Comparison of ENCODE assay signal across 23 cellular contexts in genomic region chr7:108845960-108846359, GRCh38.
DNase-seq lines count a peak whose midpoint lies in the region; ATAC-seq, FAIRE-seq and TF ChIP-seq lines count a peak whose summit lies in the region.
"Had no signal": no experiment of that assay in that cellular context is flagged by ENCODE, and none has a peak within 500 bp of the region (broad histone marks: within the 10 kb centered on the region; RNA-seq: fewer than 3 reads in every experiment).

No MANE protein-coding gene starts in this region.

- H2BK20ac ChIP-seq in H1 (ENCODE audit: low read length) = no peak overlapping the region

- CTCF ChIA-PET in SK-N-SH (lab: Yijun Ruan, JAX) (interaction anchor here (1.6 kb wide), 1 partner anchor 12 kb away, joined by 6 read pairs; no protein-coding TSS in a partner anchor), H1 (lab: Charles Lee; ENCODE audit: partially characterized antibody) (interaction anchor here (2.1 kb wide), 1 partner anchor 21 kb away, joined by 5 read pairs; no protein-coding TSS in a partner anchor)

- H3K4ac ChIP-seq in H1 (replicated peaks; ENCODE audit: insufficient read length, low read depth, low read length) = no peak overlapping the region

- H3K4me1 ChIP-seq in SK-N-SH (ENCODE audit: control insufficient read depth in 1 of 2, insufficient read depth in 2 of 2, low read depth in 1 of 2, low read length in 1 of 2) (no peaks in the 10 kb centered on the region), H1 (replicated peaks in 1 of 4; ENCODE audit: control insufficient read depth in 3 of 4, insufficient read depth in 4 of 4, low read length in 3 of 4) (no peaks in the 10 kb centered on the region)
- H3K4me1 ChIP-seq: A549; BLaER1 treated with 17β-estradiol and CSF1 and Interleukin-3, amounts not matched to agents 10 nM and 100 nM had no signal

- H3K23ac ChIP-seq in H1 (ENCODE audit: insufficient read length) = no peak overlapping the region

- no peak overlapping the region for H2BK5ac ChIP-seq in H1 (ENCODE audit: low read depth, low read length)

- H3K4me3 Mint-ChIP-seq in nephron progenitor cell = no peak overlapping the region
- H3K4me3 Mint-ChIP-seq: B cell; CD4-positive, alpha-beta T cell; CD8-positive, alpha-beta T cell had no signal

- no peak for ATAC-seq in SK-N-SH treated with all-trans-retinoic acid at 6 μM for 48 hours
- ATAC-seq: A549; CD8-positive, alpha-beta T cell; GM12878 had no signal

- H3K9ac ChIP-seq in SK-N-SH = no peak overlapping the region
- no peak overlapping the region for H3K9ac ChIP-seq in H1 (replicated peaks in 1 of 4; ENCODE audit: extremely low read depth in 1 of 4, low read depth in 3 of 4, low read length in 3 of 4)
- H3K9ac ChIP-seq: BLaER1 treated with 17β-estradiol and CSF1 and Interleukin-3, amounts not matched to agents 10 nM and 100 nM had no signal

- H3K79me1 ChIP-seq in H1 (ENCODE audit: low read depth, low read length) = no peaks in the 10 kb centered on the region

- no peak overlapping the region for H3K14ac ChIP-seq in H1 (ENCODE audit: insufficient read length)

- H3K27me3 ChIP-seq in SK-N-SH (ENCODE audit: insufficient read depth) = no peaks in the 10 kb centered on the region
- no peaks in the 10 kb centered on the region for H3K27me3 ChIP-seq in H1 (replicated peaks in 1 of 4; ENCODE audit: control insufficient read depth in 3 of 4, extremely low read depth in 1 of 4, insufficient read depth in 3 of 4, low read length in 3 of 4)
- H3K27me3 ChIP-seq: BLaER1 treated with 17β-estradiol and CSF1 and Interleukin-3, amounts not matched to agents 10 nM and 100 nM had no signal

- no peaks in the 10 kb centered on the region for H3K36me3 ChIP-seq in SK-N-SH (replicated peaks in 1 of 2; ENCODE audit: control insufficient read depth in 1 of 2, insufficient read depth in 2 of 2, low read length in 1 of 2)
- no peaks in the 10 kb centered on the region for H3K36me3 ChIP-seq in H1 (ENCODE audit: control insufficient read depth in 2 of 4, insufficient read depth in 4 of 4, low read length in 3 of 4)
- H3K36me3 ChIP-seq: BLaER1 treated with 17β-estradiol and CSF1 and Interleukin-3, amounts not matched to agents 10 nM and 100 nM had no signal

- H3K4me3 ChIP-seq in SK-N-SH (ENCODE audit: low read depth in 2 of 2, low read length in 1 of 2) (no peak overlapping the region), H1 (ENCODE audit: extremely low read depth in 1 of 4, insufficient read depth in 2 of 4, low read depth in 3 of 4, low read length in 4 of 4) (no peak overlapping the region)
- H3K4me3 ChIP-seq: A549; BLaER1 treated with 17β-estradiol and CSF1 and Interleukin-3, amounts not matched to agents 10 nM and 100 nM; GM12878 had no signal

- H3K79me2 ChIP-seq in SK-N-SH (ENCODE audit: insufficient read depth) (no peaks in the 10 kb centered on the region), H1 (ENCODE audit: control insufficient read depth in 1 of 2, insufficient read depth in 2 of 2, low read length in 2 of 2) (no peaks in the 10 kb centered on the region)

- no peak for FAIRE-seq in H1 (lab: Jason Lieb, UNC)
- FAIRE-seq: A549, GM12878, GM12892, GM18507 had no signal

- no peaks in the 10 kb centered on the region for H3K9me2 ChIP-seq in SK-N-SH

- no peak overlapping the region for H2BK12ac ChIP-seq in H1 (ENCODE audit: low read depth, low read length)

- DNase-seq in SK-N-SH (no peak), H1 (ENCODE audit: low read depth in 1 of 2, low spot score in 2 of 2) (no peak), nephron progenitor cell (no peak), COR-L47 (lab: John Stamatoyannopoulos, UW) (no peak)
- DNase-seq: AML-193; CD4-positive, alpha-beta T cell; CD8-positive, alpha-beta T cell; DMS 273 treated with DMSO at 0.1 percent for 48 hours; DMS153; DMS53; DMS79; DND-41; EL; GDM1 had no signal

- no peak overlapping the region for H3K56ac ChIP-seq in H1 (replicated peaks; ENCODE audit: insufficient read length, low read depth, low read length)

- H3K27ac Mint-ChIP-seq in nephron progenitor cell = no peak overlapping the region
- H3K27ac Mint-ChIP-seq: B cell; CD4-positive, alpha-beta T cell; CD8-positive, alpha-beta T cell had no signal

- no peak overlapping the region for H4K5ac ChIP-seq in H1 (ENCODE audit: insufficient read length, low read depth, low read length)

- no peak overlapping the region for H2AK5ac ChIP-seq in H1 (ENCODE audit: low read depth, low read length)

- H3K9me3 ChIP-seq in SK-N-SH = no peaks in the 10 kb centered on the region
- no peaks in the 10 kb centered on the region for H3K9me3 ChIP-seq in H1 (ENCODE audit: insufficient read depth in 2 of 2, low read depth in 1 of 2, low read length in 1 of 2)
- H3K9me3 ChIP-seq: A549; BLaER1 treated with 17β-estradiol and CSF1 and Interleukin-3, amounts not matched to agents 10 nM and 100 nM had no signal

- no peaks in the 10 kb centered on the region for H4K20me1 ChIP-seq in SK-N-SH (ENCODE audit: insufficient read depth)
- H4K20me1 ChIP-seq in H1 (replicated peaks in 1 of 2; ENCODE audit: control insufficient read depth in 1 of 2, insufficient read depth in 2 of 2, low read length in 2 of 2) = no peaks in the 10 kb centered on the region
- H4K20me1 ChIP-seq: BLaER1 treated with 17β-estradiol and CSF1 and Interleukin-3, amounts not matched to agents 10 nM and 100 nM had no signal

- TF ChIP-seq RAD21 in SK-N-SH (IDR thresholded peaks at IDR 0.05; ENCODE audit: low read length) = no peak
- TF ChIP-seq RAD21 in H1 (IDR thresholded peaks at IDR 0.05 in 1 of 2, conservative IDR thresholded peaks at IDR 0.05 in 1 of 2; ENCODE audit: low read depth in 2 of 2, low read length in 2 of 2) = no peak

- POLR2A ChIA-PET in SK-N-SH (lab: Yijun Ruan, JAX) (no interaction called here), H1 (lab: Charles Lee; ENCODE audit: partially characterized antibody) (no interaction called here)

- no peak for TF ChIP-seq POLR2A in H1 (IDR thresholded peaks at IDR 0.05; ENCODE audit: control extremely low read depth in 1 of 2, low read depth in 2 of 2, low read length in 2 of 2)

- H3K18ac ChIP-seq in H1 (ENCODE audit: extremely low read depth, low read length) = no peak overlapping the region

- H3F3A ChIP-seq in SK-N-SH (replicated peaks; ENCODE audit: insufficient read depth) = no peaks in the 10 kb centered on the region

- no peaks in the 10 kb centered on the region for H3K9me3 Mint-ChIP-seq in nephron progenitor cell
- H3K9me3 Mint-ChIP-seq: CD8-positive, alpha-beta T cell had no signal

- H3K36me3 Mint-ChIP-seq in nephron progenitor cell (ENCODE audit: low read depth) = no peaks in the 10 kb centered on the region
- H3K36me3 Mint-ChIP-seq: CD8-positive, alpha-beta T cell had no signal

- H2BK120ac ChIP-seq in H1 (replicated peaks; ENCODE audit: low read depth, low read length) = no peak overlapping the region

- H3K4me1 Mint-ChIP-seq in nephron progenitor cell = no peaks in the 10 kb centered on the region
- H3K4me1 Mint-ChIP-seq: B cell had no signal

- TF ChIP-seq EP300 in SK-N-SH (IDR thresholded peaks at IDR 0.05; ENCODE audit: borderline replicate concordance in 1 of 2, low read depth in 1 of 2, low read length in 1 of 2) (peak in 1 of 2 experiments; percentile 11; a peak in 1 of 4 replicates), H1 (IDR thresholded peaks at IDR 0.05; ENCODE audit: borderline replicate concordance in 1 of 2, low read depth in 2 of 2, low read length in 2 of 2) (no peak)

- no peak overlapping the region for H2BK15ac ChIP-seq in H1 (ENCODE audit: low read length)

- no peaks in the 10 kb centered on the region for H3K23me2 ChIP-seq in H1 (ENCODE audit: low read depth, low read length)

- H4K8ac ChIP-seq in H1 (ENCODE audit: extremely low read depth, insufficient read depth, low read length) = no peak overlapping the region

- no peak for TF ChIP-seq CTCF in SK-N-SH (IDR thresholded peaks at IDR 0.05)
- TF ChIP-seq CTCF in H1 (IDR thresholded peaks at IDR 0.05; ENCODE audit: control extremely low read depth in 1 of 3, insufficient read depth in 1 of 3, low read depth in 1 of 3, low read length in 3 of 3) = no peak
- TF ChIP-seq CTCF in nephron progenitor cell (IDR thresholded peaks at IDR 0.05) = no peak

- no peak overlapping the region for H4K91ac ChIP-seq in H1 (replicated peaks; ENCODE audit: insufficient read length, low read length)

- H3K4me2 ChIP-seq in SK-N-SH = no peak overlapping the region
- H3K4me2 ChIP-seq in H1 (ENCODE audit: insufficient read depth in 1 of 2, low read depth in 2 of 2, low read length in 2 of 2) = no peak overlapping the region
- H3K4me2 ChIP-seq: A549; BLaER1 treated with 17β-estradiol and CSF1 and Interleukin-3, amounts not matched to agents 10 nM and 100 nM had no signal

- no peaks in the 10 kb centered on the region for H3K27me3 Mint-ChIP-seq in nephron progenitor cell (ENCODE audit: low read depth, poor library complexity)
- H3K27me3 Mint-ChIP-seq: B cell; CD4-positive, alpha-beta T cell had no signal

- no peak overlapping the region for H3K27ac ChIP-seq in SK-N-SH (ENCODE audit: low read depth in 2 of 2, low read length in 1 of 2)
- H3K27ac ChIP-seq in H1 (ENCODE audit: low read depth, low read length) = no peak overlapping the region
- H3K27ac ChIP-seq: 22Rv1; A549; BLaER1 treated with 17β-estradiol and CSF1 and Interleukin-3, amounts not matched to agents 10 nM and 100 nM; C4-2B had no signal

- H2AFZ ChIP-seq in SK-N-SH (ENCODE audit: low read depth) (no peak overlapping the region), H1 (ENCODE audit: low read length) (0 out of 2 replicates have a peak overlapping the region, but pooled peaks have one; percentile 86)

TF ChIP-seq in SK-N-SH, 30 proteins besides CTCF, POLR2A, EP300 and RAD21 (continues in another document):
- no peak for TF ChIP-seq MEF2A (IDR thresholded peaks at IDR 0.05; ENCODE audit: borderline replicate concordance, low read depth)
- peak; percentile 39; the same call in 1 of the 2 replicates for TF ChIP-seq GATA2 (CRISPR knock-in tag; IDR thresholded peaks at IDR 0.05)
- no peak for TF ChIP-seq TCF12 (IDR thresholded peaks at IDR 0.05)
- TF ChIP-seq FOXJ3 (CRISPR knock-in tag; IDR thresholded peaks at IDR 0.05) = no peak

TF ChIP-seq in SK-N-SH treated with all-trans-retinoic acid at 6 μM for 48 hours, 23 proteins besides CTCF, POLR2A, EP300 and RAD21 (continues in another document):
- TF ChIP-seq ZNF70 (CRISPR knock-in tag; IDR thresholded peaks at IDR 0.05) = no peak
- no peak for TF ChIP-seq GLIS3 (CRISPR knock-in tag; IDR thresholded peaks at IDR 0.05)
- TF ChIP-seq OSR1 (CRISPR knock-in tag; IDR thresholded peaks at IDR 0.05) = no peak

TF ChIP-seq in H1, 55 proteins besides CTCF, POLR2A, EP300 and RAD21 (continues in another document):
- TF ChIP-seq, protein P1, sequence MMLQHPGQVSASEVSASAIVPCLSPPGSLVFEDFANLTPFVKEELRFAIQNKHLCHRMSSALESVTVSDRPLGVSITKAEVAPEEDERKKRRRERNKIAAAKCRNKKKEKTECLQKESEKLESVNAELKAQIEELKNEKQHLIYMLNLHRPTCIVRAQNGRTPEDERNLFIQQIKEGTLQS (IDR thresholded peaks at IDR 0.05; ENCODE audit: insufficient read depth, low read depth, low read length) = no peak
- TF ChIP-seq TAF1 (IDR thresholded peaks at IDR 0.05; ENCODE audit: low read depth, low read length) = no peak
- no peak for TF ChIP-seq TCF12 (IDR thresholded peaks at IDR 0.05; ENCODE audit: low read depth, low read length)
- TF ChIP-seq TEAD4 (IDR thresholded peaks at IDR 0.05; ENCODE audit: low read depth, low read length) = no peak
- TF ChIP-seq RBBP5 (IDR thresholded peaks at IDR 0.05; ENCODE audit: borderline replicate concordance, low read depth, low read length) = no peak
- TF ChIP-seq CBX8 (IDR thresholded peaks at IDR 0.05; ENCODE audit: borderline replicate concordance, low read depth, low read length) = no peak
